In the genomic region with DNA sequence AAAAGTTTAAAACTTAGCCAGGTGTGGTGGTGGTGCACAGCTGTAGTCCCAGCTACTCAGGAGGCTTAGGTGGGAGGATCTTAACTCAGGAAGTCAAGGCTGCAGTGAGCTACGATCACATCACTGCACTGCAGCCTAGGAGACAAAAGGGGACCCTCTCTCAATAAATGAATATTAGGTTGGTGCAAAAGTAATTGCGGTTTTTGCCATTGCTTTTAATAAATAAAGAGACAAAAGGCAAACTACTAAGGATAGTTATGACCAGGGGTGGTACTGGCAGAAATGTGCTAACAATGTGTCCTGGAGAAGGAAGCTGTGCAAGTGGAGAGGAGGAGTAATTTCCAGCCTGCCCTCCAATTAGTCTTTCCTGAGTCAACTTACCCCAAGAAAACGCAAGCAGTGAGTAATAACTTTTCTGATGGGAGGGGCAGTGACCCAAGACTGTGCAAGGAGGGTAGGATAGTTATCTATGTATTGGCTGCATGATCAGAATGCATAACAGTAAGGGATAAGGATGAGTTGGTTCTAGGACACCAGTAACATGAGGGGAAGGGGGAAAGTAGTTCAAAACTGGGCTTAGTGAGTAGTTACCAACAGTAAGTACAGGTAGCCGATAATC, we compare ENCODE assay signal across 8 cellular contexts. TPM values are rescaled to one million over a fixed set of nuclear protein-coding genes. Genes with fewer than 3 reads are reported as not detected.
DNase-seq lines count a peak whose midpoint lies in the region; ATAC-seq and TF ChIP-seq lines count a peak whose summit lies in the region.

No MANE protein-coding gene starts in this region.

- H3K4me3 ChIP-seq in CD4-positive, alpha-beta memory T cell (ENCODE audit: low read length in 2 of 2): no peak overlapping the region
- H3K4me3 ChIP-seq in MG63 (peak overlapping the region; percentile 88), coronary artery (peak overlapping the region; percentile 93)

- TF ChIP-seq CTCF in coronary artery (IDR thresholded peaks at IDR 0.05) (no peak), natural killer cell (IDR thresholded peaks at IDR 0.05) (no peak)

- no peaks in the 10 kb centered on the region for H3K36me3 ChIP-seq in CD4-positive, alpha-beta memory T cell (ENCODE audit: insufficient read depth, low read length)
- H3K36me3 ChIP-seq in MG63: no peaks in the 10 kb centered on the region; the same call in 1 of the 2 replicates

- POLR2A ChIA-PET in CD4-positive, alpha-beta memory T cell (lab: Charles Lee; ENCODE audit: partially characterized antibody): no interaction called here

- H3K27ac ChIP-seq in CD4-positive, alpha-beta memory T cell (ENCODE audit: low read depth, low read length): no peak overlapping the region
- H3K27ac ChIP-seq in coronary artery: no peak overlapping the region

- H3K36me3 Mint-ChIP-seq in CD4-positive, alpha-beta memory T cell: peaks cover 0 to 5% of the 10 kb centered on the region in 2 donors
- H3K36me3 Mint-ChIP-seq in natural killer cell: no peaks in the 10 kb centered on the region

- peak overlapping the region; percentile 92 to 99 (median 96) for H3K4me3 Mint-ChIP-seq in CD4-positive, alpha-beta memory T cell
- peak overlapping the region; percentile 97 for H3K4me3 Mint-ChIP-seq in natural killer cell

- no peaks in the 10 kb centered on the region for H3K27me3 ChIP-seq in CD4-positive, alpha-beta memory T cell (ENCODE audit: insufficient read depth, low read length)
- no peaks in the 10 kb centered on the region for H3K27me3 ChIP-seq in MG63

- H3K27me3 Mint-ChIP-seq in CD4-positive, alpha-beta memory T cell: no peaks in the 10 kb centered on the region
- H3K27me3 Mint-ChIP-seq in natural killer cell (ENCODE audit: low read depth in 2 of 2): peaks cover 0 to 2% of the 10 kb centered on the region in 2 donors

- intact Hi-C loops in CD4-positive, alpha-beta memory T cell (cut with micrococcal nuclease): loop anchor here (2.0 kb wide), 1 partner anchor 36 kb away; no protein-coding TSS in a partner anchor
- intact Hi-C loops in natural killer cell (cut with micrococcal nuclease): no loop called here

- H3K9me3 ChIP-seq in CD4-positive, alpha-beta memory T cell (ENCODE audit: control insufficient read depth in 1 of 2, low read length in 2 of 2): no peaks in the 10 kb centered on the region
- H3K9me3 ChIP-seq in MG63: no peaks in the 10 kb centered on the region

- H3K27ac Mint-ChIP-seq in CD4-positive, alpha-beta memory T cell: peak overlapping the region in 6 of 7 donors; percentile 54 to 91 (median 72)
- H3K27ac Mint-ChIP-seq in natural killer cell: peak overlapping the region; percentile 78 to 96

- ATAC-seq in natural killer cell: no peak
- no peak for ATAC-seq in GM18870 (IDR thresholded peaks at IDR 0.05; ENCODE audit: unreplicated experiment)
- no peak for ATAC-seq in HG02884 (IDR thresholded peaks at IDR 0.05; ENCODE audit: unreplicated experiment)

- CTCF ChIA-PET in CD4-positive, alpha-beta memory T cell (lab: Charles Lee; ENCODE audit: partially characterized antibody): no interaction called here

- peak in 1 of 5 donors; percentile 7 for DNase-seq in CD4-positive, alpha-beta memory T cell
- DNase-seq in MG63 (no peak), coronary artery (ENCODE audit: low spot score) (no peak), natural killer cell (no peak), NCI-H524 treated with DMSO at 0.1 percent for 48 hours (lab: John Stamatoyannopoulos, UW) (no peak), T-helper 9 cell (no peak)

- H3K4me1 Mint-ChIP-seq in CD4-positive, alpha-beta memory T cell: peaks cover 30 to 38% (median 33%) of the 10 kb centered on the region in 4 donors
- peaks cover 30 to 33% of the 10 kb centered on the region in 2 donors for H3K4me1 Mint-ChIP-seq in natural killer cell

- H3K9me3 Mint-ChIP-seq in CD4-positive, alpha-beta memory T cell: no peaks in the 10 kb centered on the region
- H3K9me3 Mint-ChIP-seq in natural killer cell: no peaks in the 10 kb centered on the region

- peaks cover 23% of the 10 kb centered on the region for H3K4me1 ChIP-seq in CD4-positive, alpha-beta memory T cell (ENCODE audit: insufficient read depth, low read length)

RNA-seq across cellular contexts. Expression of a gene that starts 1.5 kb away (rescaled TPM):
- total RNA-seq in CD4-positive, alpha-beta memory T cell: 10 to 100 TPM; 17.5 to 19.8 TPM
- polyA plus RNA-seq in CD4-positive, alpha-beta memory T cell: 1 to 10 TPM; 1.3 to 3.9 TPM
- 11.7 and 22.2 TPM in 2 replicates for total RNA-seq in MG63 (2014; rRNA removed; shearing (Covaris generic); ENCODE audit: low replicate concordance)
- 10 to 100 TPM; 16.6 to 17.2 (median 17.1) TPM for total RNA-seq in natural killer cell

Comparison
In these comparisons a context has a peak if more than half of its experiments do, and no peak if none do; other contexts are left out.
1. H3K4me3 ChIP-seq: peak in MG63 (single experiment) and coronary artery (single experiment); none in CD4-positive, alpha-beta memory T cell (0 of 2).